ENCODE assay signal across 9 cellular contexts in the genomic region with DNA sequence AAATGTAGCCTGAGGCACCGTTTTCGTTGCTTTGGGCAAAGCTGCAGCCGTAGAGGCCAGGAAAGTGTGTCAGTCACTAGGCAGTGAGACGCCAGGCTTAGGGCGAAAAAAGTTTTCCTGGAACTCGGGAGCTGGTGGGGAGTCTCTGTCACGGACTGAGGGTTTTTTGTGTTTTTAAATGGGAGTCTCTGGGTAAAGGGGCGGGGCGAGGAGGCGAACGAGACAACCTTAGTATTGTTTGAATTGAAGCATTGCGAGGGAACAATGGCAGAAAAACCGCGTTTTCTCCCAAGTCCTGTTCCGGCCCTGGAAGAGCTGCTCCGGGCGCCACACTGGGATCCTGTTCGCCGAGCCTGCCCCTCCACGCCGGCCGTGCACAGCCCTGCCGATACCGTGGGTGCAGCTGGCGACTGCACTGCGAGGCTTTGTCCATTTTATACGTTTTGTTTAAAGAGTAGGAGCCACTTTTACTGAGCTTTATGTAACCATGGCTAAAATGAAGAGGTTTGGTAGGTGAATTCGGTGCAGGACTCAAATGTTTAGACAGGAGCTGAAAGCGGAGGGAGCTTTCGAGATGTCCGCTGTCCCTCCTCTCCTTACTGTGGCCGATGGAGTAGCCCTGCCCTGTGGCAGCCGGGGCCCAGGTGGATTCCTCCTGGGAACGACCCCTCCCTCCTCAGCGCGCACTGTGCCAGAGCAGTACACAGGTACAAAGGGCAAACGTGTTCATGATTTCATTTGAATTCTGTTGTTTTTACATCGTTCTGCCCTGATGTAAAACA. TPM values are rescaled to one million over a fixed set of nuclear protein-coding genes. Genes with fewer than 3 reads are reported as not detected.
A peak's percentile ranks its signal among the peaks of the same experiment; 100 is the strongest.
DNase-seq lines count a peak whose midpoint lies in the region; ATAC-seq and TF ChIP-seq lines count a peak whose summit lies in the region.
"Had no signal": no experiment of that assay in that cellular context is flagged by ENCODE, and none has a peak within 500 bp of the region (broad histone marks: within the 10 kb centered on the region; RNA-seq: fewer than 3 reads in every experiment).

No MANE protein-coding gene starts in this region.

- ATAC-seq in SK-N-SH treated with all-trans-retinoic acid at 6 μM for 48 hours (peak; percentile 10), psoas muscle (peak in 1 of 4 donors; percentile 22)

- H3K4me1 ChIP-seq in psoas muscle: peaks cover 7% of the 10 kb centered on the region

- peak overlapping the region; percentile 84 for H3K27ac ChIP-seq in psoas muscle

- intact Hi-C loops in cardiac septum (cut with DNase I) (loop anchor here (5.0 kb wide), 1 partner anchor 76 kb away; no protein-coding TSS in a partner anchor), psoas muscle (cut with DNase I) (loop anchor here in 1 of 2 donors (5.0 kb wide), 1 partner anchor 104 kb away; no protein-coding TSS in a partner anchor)

- WGBS in psoas muscle, 3 donors: 2 to 3% (median 2%) methylated on average over 38 of the region's 38 CpGs

- DNase-seq in ELR (ENCODE audit: low read depth) (peak; percentile 78), cardiac septum (ENCODE audit: low spot score) (peak; percentile 77), psoas muscle (no peak), NCI-H82 treated with DMSO at 0.1 percent for 48 hours (lab: John Stamatoyannopoulos, UW; ENCODE audit: unreplicated experiment) (no peak), NCI-H2029 (lab: John Stamatoyannopoulos, UW) (no peak), NCI-H1694 (lab: John Stamatoyannopoulos, UW) (no peak)
- DNase-seq in stimulated activated CD4-positive, alpha-beta T cell treated with anti-CD3 and anti-CD28 coated beads, Interleukin-15, amount 100 ng/mL, for 24 hours: no peak
- DNase-seq: SHP77 treated with DMSO at 0.1 percent for 48 hours had no signal

- H3K27me3 ChIP-seq in psoas muscle (ENCODE audit: insufficient read depth in 3 of 3, low read length in 2 of 3): peaks cover 0 to 88% (median 13%) of the 10 kb centered on the region in 3 donors

- no peaks in the 10 kb centered on the region for H3K9me3 ChIP-seq in psoas muscle

- no peak for TF ChIP-seq CTCF in psoas muscle (IDR thresholded peaks at IDR 0.05)

- H3K36me3 ChIP-seq in psoas muscle (ENCODE audit: insufficient read depth in 1 of 2, low read depth in 1 of 2): no peaks in the 10 kb centered on the region

- peak overlapping the region; percentile 77 for H3K4me3 ChIP-seq in psoas muscle

TF ChIP-seq in SK-N-SH treated with all-trans-retinoic acid at 6 μM for 48 hours, 23 proteins besides CTCF, POLR2A, EP300 and RAD21:
- TF ChIP-seq CSRNP3 (CRISPR knock-in tag; IDR thresholded peaks at IDR 0.05) (no peak), ZFP3 (CRISPR knock-in tag; IDR thresholded peaks at IDR 0.05) (no peak), TCF4 (CRISPR knock-in tag; IDR thresholded peaks at IDR 0.05; ENCODE audit: borderline replicate concordance) (no peak), BACH2 (CRISPR knock-in tag; IDR thresholded peaks at IDR 0.05; ENCODE audit: borderline replicate concordance) (no peak), ZFP30 (CRISPR knock-in tag; IDR thresholded peaks at IDR 0.05) (no peak), ESRRG (CRISPR knock-in tag; IDR thresholded peaks at IDR 0.05) (no peak)
- TF ChIP-seq, protein P1, sequence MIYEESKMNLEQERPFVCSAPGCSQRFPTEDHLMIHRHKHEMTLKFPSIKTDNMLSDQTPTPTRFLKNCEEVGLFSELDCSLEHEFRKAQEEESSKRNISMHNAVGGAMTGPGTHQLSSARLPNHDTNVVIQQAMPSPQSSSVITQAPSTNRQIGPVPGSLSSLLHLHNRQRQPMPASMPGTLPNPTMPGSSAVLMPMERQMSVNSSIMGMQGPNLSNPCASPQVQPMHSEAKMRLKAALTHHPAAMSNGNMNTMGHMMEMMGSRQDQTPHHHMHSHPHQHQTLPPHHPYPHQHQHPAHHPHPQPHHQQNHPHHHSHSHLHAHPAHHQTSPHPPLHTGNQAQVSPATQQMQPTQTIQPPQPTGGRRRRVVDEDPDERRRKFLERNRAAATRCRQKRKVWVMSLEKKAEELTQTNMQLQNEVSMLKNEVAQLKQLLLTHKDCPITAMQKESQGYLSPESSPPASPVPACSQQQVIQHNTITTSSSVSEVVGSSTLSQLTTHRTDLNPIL (CRISPR knock-in tag; IDR thresholded peaks at IDR 0.05; ENCODE audit: low read depth): no peak
- TF ChIP-seq, protein P2, sequence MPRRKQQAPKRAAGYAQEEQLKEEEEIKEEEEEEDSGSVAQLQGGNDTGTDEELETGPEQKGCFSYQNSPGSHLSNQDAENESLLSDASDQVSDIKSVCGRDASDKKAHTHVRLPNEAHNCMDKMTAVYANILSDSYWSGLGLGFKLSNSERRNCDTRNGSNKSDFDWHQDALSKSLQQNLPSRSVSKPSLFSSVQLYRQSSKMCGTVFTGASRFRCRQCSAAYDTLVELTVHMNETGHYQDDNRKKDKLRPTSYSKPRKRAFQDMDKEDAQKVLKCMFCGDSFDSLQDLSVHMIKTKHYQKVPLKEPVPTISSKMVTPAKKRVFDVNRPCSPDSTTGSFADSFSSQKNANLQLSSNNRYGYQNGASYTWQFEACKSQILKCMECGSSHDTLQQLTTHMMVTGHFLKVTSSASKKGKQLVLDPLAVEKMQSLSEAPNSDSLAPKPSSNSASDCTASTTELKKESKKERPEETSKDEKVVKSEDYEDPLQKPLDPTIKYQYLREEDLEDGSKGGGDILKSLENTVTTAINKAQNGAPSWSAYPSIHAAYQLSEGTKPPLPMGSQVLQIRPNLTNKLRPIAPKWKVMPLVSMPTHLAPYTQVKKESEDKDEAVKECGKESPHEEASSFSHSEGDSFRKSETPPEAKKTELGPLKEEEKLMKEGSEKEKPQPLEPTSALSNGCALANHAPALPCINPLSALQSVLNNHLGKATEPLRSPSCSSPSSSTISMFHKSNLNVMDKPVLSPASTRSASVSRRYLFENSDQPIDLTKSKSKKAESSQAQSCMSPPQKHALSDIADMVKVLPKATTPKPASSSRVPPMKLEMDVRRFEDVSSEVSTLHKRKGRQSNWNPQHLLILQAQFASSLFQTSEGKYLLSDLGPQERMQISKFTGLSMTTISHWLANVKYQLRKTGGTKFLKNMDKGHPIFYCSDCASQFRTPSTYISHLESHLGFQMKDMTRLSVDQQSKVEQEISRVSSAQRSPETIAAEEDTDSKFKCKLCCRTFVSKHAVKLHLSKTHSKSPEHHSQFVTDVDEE (CRISPR knock-in tag; IDR thresholded peaks at IDR 0.05): no peak

RNA-seq across cellular contexts. Expression of gene COL4A2, which starts 1.5 kb away (rescaled TPM):
- total RNA-seq in cardiac septum (165 TPM), psoas muscle (10 to 100 TPM; 49.1 to 64.0 (median 59.9) TPM)
- polyA plus RNA-seq in psoas muscle: 10 to 100 TPM; 25.8 to 84.5 (median 37.9) TPM

RNA-seq across cellular contexts. Expression of gene COL4A1, which starts 1.6 kb away (rescaled TPM):
- 196 TPM for total RNA-seq in cardiac septum
- total RNA-seq in psoas muscle: 100 to 1,000 TPM in 2 of 4 donors, 10 to 100 TPM in 2; 87.3 to 127 (median 110) TPM
- polyA plus RNA-seq in psoas muscle: 100 to 1,000 TPM in 1 of 3 donors, 10 to 100 TPM in 2; 39.0 to 115 (median 60.2) TPM

Comparison
In these comparisons a context has a peak if more than half of its experiments do, and no peak if none do; other contexts are left out.
1. DNase-seq: peak in ELR (single experiment) and cardiac septum (single experiment); none in psoas muscle (0 of 2), NCI-H82 treated with DMSO at 0.1 percent for 48 hours (single experiment), stimulated activated CD4-positive, alpha-beta T cell treated with anti-CD3 and anti-CD28 coated beads, Interleukin-15, amount 100 ng/mL, for 24 hours (single experiment), NCI-H2029 (single experiment) and NCI-H1694 (single experiment).